In the genomic region with DNA sequence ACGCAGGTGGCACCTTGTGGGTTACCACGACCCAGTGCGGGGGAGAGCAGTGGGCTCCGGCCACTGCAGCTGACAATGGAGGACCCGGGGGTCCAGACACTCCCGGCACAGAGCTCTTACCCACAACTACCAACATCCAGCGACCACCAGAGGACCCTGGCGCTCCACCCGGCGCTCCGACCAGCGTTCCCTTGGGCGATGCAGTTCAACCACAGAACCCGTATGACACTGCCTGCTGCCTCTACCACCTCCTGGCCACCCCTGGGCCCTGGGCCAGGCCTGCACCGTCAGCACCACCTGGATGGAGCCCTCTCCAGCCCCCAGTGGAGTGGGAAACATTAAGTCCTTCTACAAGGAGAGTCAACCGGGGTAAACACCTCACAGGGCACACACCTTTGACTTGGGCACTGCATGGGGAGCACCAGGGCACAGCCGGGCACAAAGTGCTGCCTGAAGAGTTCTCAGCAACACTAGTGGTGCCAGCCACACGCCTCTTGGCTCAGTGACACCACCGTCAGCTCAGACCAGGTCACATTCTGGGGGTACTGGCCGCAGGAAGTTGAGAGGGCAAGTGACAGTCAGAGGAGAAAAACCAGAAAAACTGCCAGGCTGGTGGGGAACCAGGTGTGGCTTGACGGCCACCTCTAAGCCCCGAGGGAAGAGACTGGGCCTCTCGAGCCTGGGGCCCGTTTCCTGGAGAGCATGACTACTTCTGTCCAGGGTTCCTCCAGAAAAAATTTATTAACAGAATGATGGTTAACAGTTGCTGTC, we compare ENCODE assay signal across 8 cellular contexts. TPM values are rescaled to one million over a fixed set of nuclear protein-coding genes. Genes with fewer than 3 reads are reported as not detected.
DNase-seq lines count a peak whose midpoint lies in the region; ATAC-seq and TF ChIP-seq lines count a peak whose summit lies in the region.

No MANE protein-coding gene starts in this region.

- H3K4me3 ChIP-seq in HL-60 (replicated peaks; ENCODE audit: insufficient read depth, low read length) (peak overlapping the region; percentile 65), mesodermal cell (ENCODE audit: extremely low read depth, insufficient read depth, low read length, poor library complexity, severe bottlenecking) (peak overlapping the region; percentile 86)

- H3K4me1 Mint-ChIP-seq in central memory CD8-positive, alpha-beta T cell, result peaks cover 70% of the 10 kb centered on the region

- no peak for ATAC-seq in central memory CD8-positive, alpha-beta T cell (replicated peaks; ENCODE audit: extremely low read depth, poor library complexity, severe bottlenecking)
- no peak for ATAC-seq in GM19351 (IDR thresholded peaks at IDR 0.05; ENCODE audit: unreplicated experiment)
- no peak for ATAC-seq in HG03135 (IDR thresholded peaks at IDR 0.05; ENCODE audit: unreplicated experiment)

- H3K27me3 Mint-ChIP-seq in central memory CD8-positive, alpha-beta T cell, result no peaks in the 10 kb centered on the region

- WGBS in mesodermal cell (ENCODE audit: insufficient coverage in 2 of 2), 2 experiments, result 89 to 91% methylated on average over 13 to 22 of the region's 24 CpGs

- H3K4me3 Mint-ChIP-seq in central memory CD8-positive, alpha-beta T cell, result peak overlapping the region; percentile 89

- H3K27ac Mint-ChIP-seq in central memory CD8-positive, alpha-beta T cell (ENCODE audit: low read depth), result peak overlapping the region; percentile 94

- H3K27ac ChIP-seq in HL-60 (replicated peaks), result peak overlapping the region; percentile 99
- H3K27ac ChIP-seq in mesodermal cell (ENCODE audit: low read depth, low read length, severe bottlenecking), result no peak overlapping the region

- TF ChIP-seq CTCF in HL-60 (IDR thresholded peaks at IDR 0.05; ENCODE audit: insufficient read depth, low read length), result no peak

- peaks cover 27% of the 10 kb centered on the region for H3K36me3 Mint-ChIP-seq in central memory CD8-positive, alpha-beta T cell (ENCODE audit: insufficient read depth)

- no peaks in the 10 kb centered on the region for H3K9me3 Mint-ChIP-seq in central memory CD8-positive, alpha-beta T cell

- H3K36me3 ChIP-seq in mesodermal cell (ENCODE audit: control insufficient read depth, insufficient read depth, low read length), result peaks cover 44% of the 10 kb centered on the region

- DNase-seq in AG20443 (ENCODE audit: low spot score), result peak; percentile 11
- DNase-seq in HL-60 (ENCODE audit: low read depth in 1 of 2, low spot score in 1 of 2), result peak in 1 of 2 experiments; percentile 21
- no peak for DNase-seq in central memory CD8-positive, alpha-beta T cell (ENCODE audit: low spot score in 2 of 2)
- DNase-seq in germinal center (ENCODE audit: low spot score), result no peak
- no peak for DNase-seq in KG1 (lab: John Stamatoyannopoulos, UW)

- no peaks in the 10 kb centered on the region for H3K27me3 ChIP-seq in HL-60 (ENCODE audit: insufficient read depth, poor library complexity, severe bottlenecking)

- no peaks in the 10 kb centered on the region for H3K4me1 ChIP-seq in mesodermal cell (ENCODE audit: control insufficient read depth, insufficient read depth, low read length, poor library complexity, severe bottlenecking)

- H3K9me3 ChIP-seq in mesodermal cell (ENCODE audit: control insufficient read depth, low read length), result peaks cover 15% of the 10 kb centered on the region

RNA-seq across cellular contexts. Expression of a gene that starts 2.6 kb away (rescaled TPM):
- polyA plus RNA-seq in mesodermal cell (2013, experiment 1 of 2), result 121 TPM
- polyA plus RNA-seq in mesodermal cell (2013, experiment 2 of 2), result 106 TPM

RNA-seq across cellular contexts. Expression of a gene that starts 43.4 kb away (rescaled TPM):
- polyA plus RNA-seq in mesodermal cell (2013, experiment 1 of 2), result 60.2 TPM
- polyA plus RNA-seq in mesodermal cell (2013, experiment 2 of 2), result 56.9 TPM
